1 cellular context compared by ENCODE assay signal in the genomic region with DNA sequence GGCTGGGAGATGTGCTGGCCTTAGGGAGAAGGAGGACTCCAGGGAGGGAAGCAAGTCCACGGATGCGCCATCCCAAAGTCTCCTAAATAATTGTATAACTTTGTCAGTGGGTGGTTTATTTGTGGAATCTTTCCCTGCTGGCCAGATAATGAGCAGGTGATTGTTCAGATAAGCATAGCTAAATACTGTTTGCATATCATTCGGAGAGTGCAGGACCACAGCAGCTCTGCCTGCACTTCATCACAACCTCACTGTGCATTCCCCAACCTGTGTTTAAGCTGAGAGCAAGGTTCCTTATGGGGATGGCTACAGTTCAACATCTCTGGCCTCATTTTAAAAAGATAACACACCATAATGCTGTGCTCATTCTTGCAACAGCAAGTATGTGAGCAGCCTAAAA.
TF ChIP-seq lines count a peak whose summit lies in the region.

No MANE protein-coding gene starts in this region.

TF ChIP-seq in HepG2, 621 proteins besides CTCF, POLR2A, EP300 and RAD21 (continued from another document):
- TF ChIP-seq, protein P1, sequence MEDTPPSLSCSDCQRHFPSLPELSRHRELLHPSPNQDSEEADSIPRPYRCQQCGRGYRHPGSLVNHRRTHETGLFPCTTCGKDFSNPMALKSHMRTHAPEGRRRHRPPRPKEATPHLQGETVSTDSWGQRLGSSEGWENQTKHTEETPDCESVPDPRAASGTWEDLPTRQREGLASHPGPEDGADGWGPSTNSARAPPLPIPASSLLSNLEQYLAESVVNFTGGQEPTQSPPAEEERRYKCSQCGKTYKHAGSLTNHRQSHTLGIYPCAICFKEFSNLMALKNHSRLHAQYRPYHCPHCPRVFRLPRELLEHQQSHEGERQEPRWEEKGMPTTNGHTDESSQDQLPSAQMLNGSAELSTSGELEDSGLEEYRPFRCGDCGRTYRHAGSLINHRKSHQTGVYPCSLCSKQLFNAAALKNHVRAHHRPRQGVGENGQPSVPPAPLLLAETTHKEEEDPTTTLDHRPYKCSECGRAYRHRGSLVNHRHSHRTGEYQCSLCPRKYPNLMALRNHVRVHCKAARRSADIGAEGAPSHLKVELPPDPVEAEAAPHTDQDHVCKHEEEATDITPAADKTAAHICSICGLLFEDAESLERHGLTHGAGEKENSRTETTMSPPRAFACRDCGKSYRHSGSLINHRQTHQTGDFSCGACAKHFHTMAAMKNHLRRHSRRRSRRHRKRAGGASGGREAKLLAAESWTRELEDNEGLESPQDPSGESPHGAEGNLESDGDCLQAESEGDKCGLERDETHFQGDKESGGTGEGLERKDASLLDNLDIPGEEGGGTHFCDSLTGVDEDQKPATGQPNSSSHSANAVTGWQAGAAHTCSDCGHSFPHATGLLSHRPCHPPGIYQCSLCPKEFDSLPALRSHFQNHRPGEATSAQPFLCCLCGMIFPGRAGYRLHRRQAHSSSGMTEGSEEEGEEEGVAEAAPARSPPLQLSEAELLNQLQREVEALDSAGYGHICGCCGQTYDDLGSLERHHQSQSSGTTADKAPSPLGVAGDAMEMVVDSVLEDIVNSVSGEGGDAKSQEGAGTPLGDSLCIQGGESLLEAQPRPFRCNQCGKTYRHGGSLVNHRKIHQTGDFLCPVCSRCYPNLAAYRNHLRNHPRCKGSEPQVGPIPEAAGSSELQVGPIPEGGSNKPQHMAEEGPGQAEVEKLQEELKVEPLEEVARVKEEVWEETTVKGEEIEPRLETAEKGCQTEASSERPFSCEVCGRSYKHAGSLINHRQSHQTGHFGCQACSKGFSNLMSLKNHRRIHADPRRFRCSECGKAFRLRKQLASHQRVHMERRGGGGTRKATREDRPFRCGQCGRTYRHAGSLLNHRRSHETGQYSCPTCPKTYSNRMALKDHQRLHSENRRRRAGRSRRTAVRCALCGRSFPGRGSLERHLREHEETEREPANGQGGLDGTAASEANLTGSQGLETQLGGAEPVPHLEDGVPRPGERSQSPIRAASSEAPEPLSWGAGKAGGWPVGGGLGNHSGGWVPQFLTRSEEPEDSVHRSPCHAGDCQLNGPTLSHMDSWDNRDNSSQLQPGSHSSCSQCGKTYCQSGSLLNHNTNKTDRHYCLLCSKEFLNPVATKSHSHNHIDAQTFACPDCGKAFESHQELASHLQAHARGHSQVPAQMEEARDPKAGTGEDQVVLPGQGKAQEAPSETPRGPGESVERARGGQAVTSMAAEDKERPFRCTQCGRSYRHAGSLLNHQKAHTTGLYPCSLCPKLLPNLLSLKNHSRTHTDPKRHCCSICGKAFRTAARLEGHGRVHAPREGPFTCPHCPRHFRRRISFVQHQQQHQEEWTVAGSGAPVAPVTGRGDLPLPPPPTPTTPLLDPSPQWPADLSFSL (CRISPR knock-in tag; IDR thresholded peaks at IDR 0.05): no peak
- no peak for TF ChIP-seq ZNF558 (CRISPR knock-in tag; IDR thresholded peaks at IDR 0.05; ENCODE audit: borderline replicate concordance)
- TF ChIP-seq, protein P2, sequence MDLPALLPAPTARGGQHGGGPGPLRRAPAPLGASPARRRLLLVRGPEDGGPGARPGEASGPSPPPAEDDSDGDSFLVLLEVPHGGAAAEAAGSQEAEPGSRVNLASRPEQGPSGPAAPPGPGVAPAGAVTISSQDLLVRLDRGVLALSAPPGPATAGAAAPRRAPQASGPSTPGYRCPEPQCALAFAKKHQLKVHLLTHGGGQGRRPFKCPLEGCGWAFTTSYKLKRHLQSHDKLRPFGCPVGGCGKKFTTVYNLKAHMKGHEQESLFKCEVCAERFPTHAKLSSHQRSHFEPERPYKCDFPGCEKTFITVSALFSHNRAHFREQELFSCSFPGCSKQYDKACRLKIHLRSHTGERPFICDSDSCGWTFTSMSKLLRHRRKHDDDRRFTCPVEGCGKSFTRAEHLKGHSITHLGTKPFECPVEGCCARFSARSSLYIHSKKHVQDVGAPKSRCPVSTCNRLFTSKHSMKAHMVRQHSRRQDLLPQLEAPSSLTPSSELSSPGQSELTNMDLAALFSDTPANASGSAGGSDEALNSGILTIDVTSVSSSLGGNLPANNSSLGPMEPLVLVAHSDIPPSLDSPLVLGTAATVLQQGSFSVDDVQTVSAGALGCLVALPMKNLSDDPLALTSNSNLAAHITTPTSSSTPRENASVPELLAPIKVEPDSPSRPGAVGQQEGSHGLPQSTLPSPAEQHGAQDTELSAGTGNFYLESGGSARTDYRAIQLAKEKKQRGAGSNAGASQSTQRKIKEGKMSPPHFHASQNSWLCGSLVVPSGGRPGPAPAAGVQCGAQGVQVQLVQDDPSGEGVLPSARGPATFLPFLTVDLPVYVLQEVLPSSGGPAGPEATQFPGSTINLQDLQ (CRISPR knock-in tag; IDR thresholded peaks at IDR 0.05): no peak
